ENCODE assay signal across 9 cellular contexts in genomic region chr10:122495406-122496340, GRCh38. TPM values are rescaled to one million over a fixed set of nuclear protein-coding genes. Genes with fewer than 3 reads are reported as not detected.
DNase-seq lines count a peak whose midpoint lies in the region; ATAC-seq and TF ChIP-seq lines count a peak whose summit lies in the region.
"Had no signal": no experiment of that assay in that cellular context is flagged by ENCODE, and none has a peak within 500 bp of the region (broad histone marks: within the 10 kb centered on the region; RNA-seq: fewer than 3 reads in every experiment).

No MANE protein-coding gene starts in this region.

- no peak for ATAC-seq in RWPE2 (ENCODE audit: low read depth)
- no peak for ATAC-seq in natural killer cell

- H3K9me3 ChIP-seq in GM23248 (ENCODE audit: low read depth) = no peaks in the 10 kb centered on the region
- no peaks in the 10 kb centered on the region for H3K9me3 ChIP-seq in RWPE2 (ENCODE audit: severe bottlenecking)
- no peaks in the 10 kb centered on the region for H3K9me3 ChIP-seq in prostate gland
- no peaks in the 10 kb centered on the region for H3K9me3 ChIP-seq in BE2C

- peaks cover 27% of the 10 kb centered on the region for H3K79me2 ChIP-seq in GM23248 (ENCODE audit: insufficient read depth)

- H3K36me3 ChIP-seq in GM23248 (ENCODE audit: low read depth) (no peaks in the 10 kb centered on the region), RWPE2 (ENCODE audit: low read depth) (peaks cover 21% of the 10 kb centered on the region), prostate gland (no peaks in the 10 kb centered on the region), BE2C (no peaks in the 10 kb centered on the region)

- no peak for TF ChIP-seq POLR2A in prostate gland (IDR thresholded peaks at IDR 0.05)

- H3F3A ChIP-seq in GM23248 (ENCODE audit: insufficient read depth) = peaks cover 66% of the 10 kb centered on the region

- H3K9me3 Mint-ChIP-seq in natural killer cell = no peaks in the 10 kb centered on the region

- no peaks in the 10 kb centered on the region for H4K20me1 ChIP-seq in GM23248 (ENCODE audit: insufficient read depth)

- no peaks in the 10 kb centered on the region for H3K9me2 ChIP-seq in GM23248 (ENCODE audit: insufficient read depth)

- in situ Hi-C loops in GM23248 (cut with MboI) = no loop called here

- H3K27ac ChIP-seq in GM23248 (peak overlapping the region; percentile 91), RWPE2 (ENCODE audit: poor library complexity, severe bottlenecking) (peak overlapping the region; percentile 95), epithelial cell of prostate (peak overlapping the region; percentile 84), prostate gland (peak overlapping the region; percentile 41 to 58)

- H3K27me3 Mint-ChIP-seq in natural killer cell (ENCODE audit: low read depth in 2 of 2) = peaks cover 6 to 25% of the 10 kb centered on the region in 2 donors

- 30% methylated on average over 12 of the region's 12 CpGs for WGBS in GM23248 (ENCODE audit: low coverage in 1 of 2, low lambda C conversion rate in 2 of 2, missing lambda C conversion rate in 2 of 2), 2 experiments
- 46% methylated on average over 12 of the region's 12 CpGs for WGBS in prostate gland

- H3K27ac Mint-ChIP-seq in natural killer cell = no peak overlapping the region

- no peaks in the 10 kb centered on the region for H3K36me3 Mint-ChIP-seq in natural killer cell

- H3K4me3 Mint-ChIP-seq in natural killer cell = no peak overlapping the region

- H3K4me1 ChIP-seq in GM23248 (ENCODE audit: insufficient read depth) (peaks cover 76% of the 10 kb centered on the region), RWPE2 (ENCODE audit: insufficient read depth, poor library complexity, severe bottlenecking) (peaks cover 38% of the 10 kb centered on the region), prostate gland (replicated peaks) (no peaks in the 10 kb centered on the region), BE2C (no peaks in the 10 kb centered on the region)

- H2AFZ ChIP-seq in GM23248 = peak overlapping the region; percentile 78

- H3K27me3 ChIP-seq in GM23248 (replicated peaks; ENCODE audit: insufficient read depth) (no peaks in the 10 kb centered on the region), RWPE2 (ENCODE audit: insufficient read depth, poor library complexity, severe bottlenecking) (no peaks in the 10 kb centered on the region), prostate gland (replicated peaks; ENCODE audit: insufficient read depth) (no peaks in the 10 kb centered on the region), BE2C (0 out of 2 replicates have a peak, but pooled peaks cover 2% of the 10 kb centered on the region)

- peak overlapping the region; percentile 56 for H3K4me3 ChIP-seq in GM23248
- H3K4me3 ChIP-seq in RWPE2 (ENCODE audit: severe bottlenecking) = no peak overlapping the region
- no peak overlapping the region for H3K4me3 ChIP-seq in prostate gland
- H3K4me3 ChIP-seq in BE2C (ENCODE audit: low read depth, low read length) = no peak overlapping the region

- peak overlapping the region; percentile 87 for H3K4me2 ChIP-seq in GM23248 (ENCODE audit: unreplicated experiment)

- intact Hi-C loops in prostate gland (cut with DNase I) = loop anchor here (5.0 to 10.0 kb wide), 2 partner anchors 33 to 331 kb away; partner anchors contain the start of gene HTRA1
- intact Hi-C loops in natural killer cell (cut with micrococcal nuclease) = no loop called here

- H3K4me1 Mint-ChIP-seq in natural killer cell = peaks cover 0 to 4% of the 10 kb centered on the region in 2 donors

- H3K9ac ChIP-seq in GM23248 = peak overlapping the region; percentile 80

- peak; percentile 73 for DNase-seq in GM23248
- peak; percentile 28 for DNase-seq in RWPE2 (ENCODE audit: low spot score)
- no peak for DNase-seq in epithelial cell of prostate (ENCODE audit: low read depth, low spot score)
- peak; percentile 59 for DNase-seq in prostate gland (ENCODE audit: low spot score)
- DNase-seq in activated CD8-positive, alpha-beta memory T cell treated with anti-CD3 and anti-CD28 coated beads, Interleukin-2, amount 50 U/mL, for 4 hours = no peak
- DNase-seq in effector CD4-positive, alpha-beta T cell = no peak
- no peak for DNase-seq in natural killer cell
- no peak for DNase-seq in BE2C

- TF ChIP-seq CTCF in RWPE2 (IDR thresholded peaks at IDR 0.05; ENCODE audit: poor library complexity, severe bottlenecking) = no peak
- no peak for TF ChIP-seq CTCF in prostate gland (IDR thresholded peaks at IDR 0.05)
- TF ChIP-seq CTCF in natural killer cell (IDR thresholded peaks at IDR 0.05) = no peak
- no peak for TF ChIP-seq CTCF in BE2C (IDR thresholded peaks at IDR 0.05; ENCODE audit: low read depth, low read length)

RNA-seq across cellular contexts. Expression of gene HTRA1, which starts 34.3 kb away (rescaled TPM):
- total RNA-seq in GM23248 (2014; rRNA removed; shearing (Covaris generic)) = 395 and 405 TPM in 2 replicates
- 220 and 303 TPM in 2 replicates for polyA plus RNA-seq in GM23248 (2016; fragmentation: Nextera tagmentation; extraction: Ambion mirVana)
- total RNA-seq in prostate gland (10 to 100 TPM; 41.4 to 61.8 TPM), natural killer cell (not detected)
- polyA plus RNA-seq in BE2C (2012; ENCODE audit: insufficient read depth, insufficient read length, low read depth) = not detected

RNA-seq across cellular contexts. Expression of gene ARMS2, which starts 41.2 kb away (rescaled TPM):
- total RNA-seq in GM23248 (2014; rRNA removed; shearing (Covaris generic)) = not detected in 2 replicates
- polyA plus RNA-seq in GM23248 (2016; fragmentation: Nextera tagmentation; extraction: Ambion mirVana) = not detected in 2 replicates
- 1 to 10 TPM in 1 of 2 donors, not detected in 1; 1.1 TPM for total RNA-seq in prostate gland
- not detected for total RNA-seq in natural killer cell
- not detected for polyA plus RNA-seq in BE2C (2012; ENCODE audit: insufficient read depth, insufficient read length, low read depth)
- total RNA-seq: NCI-H460 had no signal

Comparison
In these comparisons a context has a peak if more than half of its experiments do, and no peak if none do; other contexts are left out.
1. DNase-seq: peak in GM23248 (single experiment), RWPE2 (single experiment) and prostate gland (single experiment); none in epithelial cell of prostate (single experiment), activated CD8-positive, alpha-beta memory T cell treated with anti-CD3 and anti-CD28 coated beads, Interleukin-2, amount 50 U/mL, for 4 hours (single experiment), effector CD4-positive, alpha-beta T cell (single experiment), natural killer cell (single experiment) and BE2C (single experiment).
2. RNA of gene HTRA1, which starts 34.3 kb away (total RNA-seq): 395 to 405 TPM in GM23248 and 41.4 to 61.8 TPM in prostate gland; not detected in natural killer cell; every median in the first group is over 10 times any median in the second.
3. Peak in every context shown above with its lines, with median percentiles within 50 percentile points of each other: H3K27ac ChIP-seq.